In genomic region chr14:23640524-23641141, GRCh38 we compare ENCODE assay signal across 11 cellular contexts. TPM values are rescaled to one million over a fixed set of nuclear protein-coding genes. Genes with fewer than 3 reads are reported as not detected.
A peak's percentile ranks its signal among the peaks of the same experiment; 100 is the strongest.
DNase-seq lines count a peak whose midpoint lies in the region; ATAC-seq, FAIRE-seq and TF ChIP-seq lines count a peak whose summit lies in the region.
"Had no signal": no experiment of that assay in that cellular context is flagged by ENCODE, and none has a peak within 500 bp of the region (broad histone marks: within the 10 kb centered on the region; RNA-seq: fewer than 3 reads in every experiment).

No MANE protein-coding gene starts in this region.

- TF ChIP-seq CTCF in AG09319 (IDR thresholded peaks at IDR 0.05; ENCODE audit: low read depth, low read length) (no peak), WERI-Rb-1 (IDR thresholded peaks at IDR 0.05; ENCODE audit: low read depth, low read length) (no peak), kidney (IDR thresholded peaks at IDR 0.05; ENCODE audit: borderline replicate concordance, extremely low read depth, insufficient read depth) (no peak)

- DNase-seq in AG09319 (ENCODE audit: extremely low read depth, low read depth) (peak; percentile 18), LoVo (ENCODE audit: low spot score) (peak; percentile 6), WERI-Rb-1 (peak; percentile 59), kidney (peak; percentile 90), MV-4-11 (lab: John Stamatoyannopoulos, UW) (no peak), superior temporal gyrus (ENCODE audit: extremely low spot score) (no peak)
- DNase-seq: activated naive CD4-positive, alpha-beta T cell treated with anti-CD3 and anti-CD28 coated beads, Interleukin-2, amount 10 ng/mL, durations not matched to agents 7 days and 5 days; Calu3 had no signal

- no peaks in the 10 kb centered on the region for H3K27me3 ChIP-seq in WERI-Rb-1 (ENCODE audit: insufficient read depth, low read depth, severe bottlenecking)

- peaks cover 4% of the 10 kb centered on the region for H3K9me3 ChIP-seq in WERI-Rb-1 (ENCODE audit: severe bottlenecking)
- no peaks in the 10 kb centered on the region for H3K9me3 ChIP-seq in kidney (ENCODE audit: control insufficient read depth in 1 of 2, low read length in 2 of 2)
- H3K9me3 ChIP-seq: HAP-1 had no signal

- intact Hi-C loops in kidney (cut with DNase I): no loop called here

- no peak for ATAC-seq in GM21737 (IDR thresholded peaks at IDR 0.05; ENCODE audit: unreplicated experiment)
- no peak for ATAC-seq in HG03135 (IDR thresholded peaks at IDR 0.05; ENCODE audit: unreplicated experiment)

- FAIRE-seq in kidney (lab: Jason Lieb, UNC): no peak

- H3K36me3 ChIP-seq in WERI-Rb-1 (no peaks in the 10 kb centered on the region), kidney (ENCODE audit: control insufficient read depth in 1 of 2, insufficient read depth in 2 of 2, low read length in 2 of 2) (no peaks in the 10 kb centered on the region)
- H3K36me3 ChIP-seq: HAP-1 had no signal

- no peak overlapping the region for H3K27ac ChIP-seq in WERI-Rb-1
- H3K27ac ChIP-seq in kidney (ENCODE audit: low read depth in 2 of 2, low read length in 2 of 2): no peak overlapping the region

- H3K9ac ChIP-seq in kidney (ENCODE audit: low read length in 2 of 2): no peak overlapping the region

- H3K4me1 ChIP-seq in kidney (ENCODE audit: control insufficient read depth in 1 of 2, insufficient read depth in 1 of 2, low read depth in 1 of 2, low read length in 2 of 2): peaks cover 0 to 2% of the 10 kb centered on the region in 2 donors
- H3K4me1 ChIP-seq: HAP-1 had no signal

- H3K4me3 ChIP-seq in WERI-Rb-1 (ENCODE audit: low read depth, low read length): no peak overlapping the region
- no peak overlapping the region for H3K4me3 ChIP-seq in kidney (ENCODE audit: low read length in 2 of 2)
- H3K4me3 ChIP-seq: HAP-1 had no signal

RNA-seq across cellular contexts. Expression of gene DHRS2, which starts 4.5 kb away (rescaled TPM):
- 0.31 TPM for total RNA-seq in kidney
- polyA plus RNA-seq in kidney (ENCODE audit: insufficient read depth, low read depth, low replicate concordance): 2.4 TPM

Comparison
In these comparisons a context has a peak if more than half of its experiments do, and no peak if none do; other contexts are left out.
1. DNase-seq: peak in AG09319 (single experiment), LoVo (single experiment), WERI-Rb-1 (single experiment) and kidney (single experiment); none in MV-4-11 (single experiment) and superior temporal gyrus (single experiment).